ENCODE assay signal across 15 cellular contexts in genomic region chr21:38249879-38250278, GRCh38. TPM values are rescaled to one million over a fixed set of nuclear protein-coding genes. Genes with fewer than 3 reads are reported as not detected.
DNase-seq lines count a peak whose midpoint lies in the region; ATAC-seq, FAIRE-seq and TF ChIP-seq lines count a peak whose summit lies in the region.
"Had no signal": no experiment of that assay in that cellular context is flagged by ENCODE, and none has a peak within 500 bp of the region (broad histone marks: within the 10 kb centered on the region; RNA-seq: fewer than 3 reads in every experiment).

No MANE protein-coding gene starts in this region.

- FAIRE-seq in HepG2 (lab: Jason Lieb, UNC), result no peak

- no peaks in the 10 kb centered on the region for H3K9me3 ChIP-seq in liver (ENCODE audit: control insufficient read depth in 4 of 4, low read length in 3 of 4)
- H3K9me3 ChIP-seq in HepG2 (ENCODE audit: low read length), result 0 out of 2 replicates have a peak, but pooled peaks cover 6% of the 10 kb centered on the region
- H3K9me3 ChIP-seq in right lobe of liver, result no peaks in the 10 kb centered on the region

- H3K79me2 ChIP-seq in HepG2 (ENCODE audit: insufficient read depth, low read length) (no peaks in the 10 kb centered on the region), GM23338 (replicated peaks; ENCODE audit: insufficient read depth) (no peaks in the 10 kb centered on the region)

- TF ChIP-seq POLR2A in HepG2 (IDR thresholded peaks at IDR 0.05; ENCODE audit: insufficient read depth in 1 of 2, low read depth in 2 of 2, low read length in 2 of 2) (no peak), right lobe of liver (IDR thresholded peaks at IDR 0.05) (no peak)

- H4K20me1 ChIP-seq in HepG2 (ENCODE audit: insufficient read depth, low read length) (no peaks in the 10 kb centered on the region), GM23338 (replicated peaks; ENCODE audit: insufficient read depth) (no peaks in the 10 kb centered on the region)
- H4K20me1 ChIP-seq: BLaER1 treated with 17β-estradiol and CSF1 and Interleukin-3, amounts not matched to agents 10 nM and 100 nM had no signal

- H3K36me3 ChIP-seq in liver (ENCODE audit: control insufficient read depth in 4 of 4, insufficient read depth in 3 of 4, low read depth in 1 of 4, low read length in 3 of 4), result no peaks in the 10 kb centered on the region
- H3K36me3 ChIP-seq in HepG2 (replicated peaks in 1 of 2; ENCODE audit: control insufficient read depth in 1 of 2, insufficient read depth in 2 of 2, low read length in 2 of 2), result no peaks in the 10 kb centered on the region
- H3K36me3 ChIP-seq in right lobe of liver, result no peaks in the 10 kb centered on the region
- H3K36me3 ChIP-seq in GM23338 (ENCODE audit: insufficient read depth), result no peaks in the 10 kb centered on the region
- H3K36me3 ChIP-seq: BLaER1 treated with 17β-estradiol and CSF1 and Interleukin-3, amounts not matched to agents 10 nM and 100 nM had no signal

- H3K9me3 Mint-ChIP-seq in GM23338, result no peaks in the 10 kb centered on the region; the same call in 1 of the 3 replicates
- peaks cover 6% of the 10 kb centered on the region for H3K9me3 Mint-ChIP-seq in stimulated activated effector memory CD8-positive, alpha-beta T cell treated with anti-CD3 and anti-CD28 coated beads, Interleukin-12 subunit alpha, Interleukin-12 subunit beta, amount 100 ng/mL, for 72 hours
- H3K9me3 Mint-ChIP-seq: CD4-positive, alpha-beta T cell; HFFc6 had no signal

- intact Hi-C loops in HepG2 (cut with micrococcal nuclease; ENCODE audit: unreplicated experiment) (no loop called here), right lobe of liver (cut with DNase I) (no loop called here), sciatic nerve (cut with DNase I) (no loop called here)

- H3K27ac Mint-ChIP-seq in GM23338, result no peak overlapping the region
- H3K27ac Mint-ChIP-seq in stimulated activated effector memory CD8-positive, alpha-beta T cell treated with anti-CD3 and anti-CD28 coated beads, Interleukin-12 subunit alpha, Interleukin-12 subunit beta, amount 100 ng/mL, for 72 hours, result no peak overlapping the region
- H3K27ac Mint-ChIP-seq: CD4-positive, alpha-beta T cell; HFFc6 had no signal

- H3K4me3 ChIP-seq in liver (ENCODE audit: low read depth in 1 of 3, low read length in 3 of 3), result no peak overlapping the region
- no peak overlapping the region for H3K4me3 ChIP-seq in HepG2 (replicated peaks in 1 of 3; ENCODE audit: insufficient read depth in 1 of 3, low read depth in 2 of 3, low read length in 3 of 3)
- H3K4me3 ChIP-seq in right lobe of liver, result no peak overlapping the region
- H3K4me3 ChIP-seq in GM23338, result no peak overlapping the region
- H3K4me3 ChIP-seq in coronary artery, result no peak overlapping the region
- H3K4me3 ChIP-seq: BLaER1 treated with 17β-estradiol and CSF1 and Interleukin-3, amounts not matched to agents 10 nM and 100 nM had no signal

- no peak for TF ChIP-seq RAD21 in liver (IDR thresholded peaks at IDR 0.05)
- TF ChIP-seq RAD21 in HepG2 (CRISPR knock-in tag; IDR thresholded peaks at IDR 0.05), result no peak

- H3K27ac ChIP-seq in liver (ENCODE audit: low read depth in 1 of 2, low read length in 2 of 2), result peak overlapping the region; percentile 31 to 51
- H3K27ac ChIP-seq in HepG2 (ENCODE audit: extremely low read length, insufficient read depth, low read length), result no peak overlapping the region
- peak overlapping the region in 1 of 3 donors; percentile 35 for H3K27ac ChIP-seq in right lobe of liver
- H3K27ac ChIP-seq in GM23338 (ENCODE audit: low read depth), result no peak overlapping the region
- H3K27ac ChIP-seq in coronary artery, result peak overlapping the region in 1 of 2 donors; percentile 58
- H3K27ac ChIP-seq: BLaER1 treated with 17β-estradiol and CSF1 and Interleukin-3, amounts not matched to agents 10 nM and 100 nM; HL-60 had no signal

- no TSS peak for BruUV-seq in HepG2 (replicated peaks; lab: Mats Ljungman, UMichigan)

- no peak overlapping the region for H2AFZ ChIP-seq in HepG2 (ENCODE audit: low read length)
- H2AFZ ChIP-seq in GM23338, result no peak overlapping the region

- no peak overlapping the region for H3K4me3 Mint-ChIP-seq in GM23338
- H3K4me3 Mint-ChIP-seq in stimulated activated effector memory CD8-positive, alpha-beta T cell treated with anti-CD3 and anti-CD28 coated beads, Interleukin-12 subunit alpha, Interleukin-12 subunit beta, amount 100 ng/mL, for 72 hours, result no peak overlapping the region
- H3K4me3 Mint-ChIP-seq: CD4-positive, alpha-beta T cell; HFFc6 had no signal

- DNase-seq in HepG2 (ENCODE audit: low spot score) (no peak), right lobe of liver (no peak), sciatic nerve (ENCODE audit: low spot score) (no peak), GM23338 (ENCODE audit: low spot score) (no peak), coronary artery (ENCODE audit: low spot score) (no peak)
- DNase-seq in stimulated activated effector memory CD8-positive, alpha-beta T cell treated with anti-CD3 and anti-CD28 coated beads, Interleukin-12 subunit alpha, Interleukin-12 subunit beta, amount 100 ng/mL, for 72 hours (ENCODE audit: low spot score in 2 of 2), result no peak
- DNase-seq: 8988T; Calu3; CD4-positive, alpha-beta T cell; DMS 273 treated with DMSO at 0.1 percent for 48 hours; HCEC 1CT; HFFc6 had no signal

- H3K27me3 ChIP-seq in liver (ENCODE audit: control insufficient read depth in 4 of 4, insufficient read depth in 4 of 4, low read length in 3 of 4) (no peaks in the 10 kb centered on the region), HepG2 (ENCODE audit: control insufficient read depth in 1 of 2, insufficient read depth in 2 of 2, low read length in 2 of 2) (no peaks in the 10 kb centered on the region), right lobe of liver (no peaks in the 10 kb centered on the region), GM23338 (ENCODE audit: insufficient read depth) (no peaks in the 10 kb centered on the region)
- H3K27me3 ChIP-seq: BLaER1 treated with 17β-estradiol and CSF1 and Interleukin-3, amounts not matched to agents 10 nM and 100 nM had no signal

- H3F3A ChIP-seq in GM23338 (replicated peaks; ENCODE audit: low read depth), result no peaks in the 10 kb centered on the region

- CTCF ChIA-PET in HepG2 (lab: Yijun Ruan, JAX; ENCODE audit: low intra/inter-chr PET ratio, low total read pairs), result no interaction called here

- H3K27me3 Mint-ChIP-seq in GM23338 (ENCODE audit: insufficient read depth, low read depth, poor library complexity), result peaks cover 9% of the 10 kb centered on the region
- H3K27me3 Mint-ChIP-seq: CD4-positive, alpha-beta T cell had no signal

- POLR2A ChIA-PET in HepG2 (lab: Yijun Ruan, JAX), result no interaction called here

- H3K4me2 ChIP-seq in HepG2 (ENCODE audit: low read depth, low read length) (no peak overlapping the region), GM23338 (no peak overlapping the region)
- H3K4me2 ChIP-seq: BLaER1 treated with 17β-estradiol and CSF1 and Interleukin-3, amounts not matched to agents 10 nM and 100 nM had no signal

- H3K36me3 Mint-ChIP-seq in GM23338 (ENCODE audit: low read depth), result no peaks in the 10 kb centered on the region
- no peaks in the 10 kb centered on the region for H3K36me3 Mint-ChIP-seq in stimulated activated effector memory CD8-positive, alpha-beta T cell treated with anti-CD3 and anti-CD28 coated beads, Interleukin-12 subunit alpha, Interleukin-12 subunit beta, amount 100 ng/mL, for 72 hours

- H3K9me2 ChIP-seq in GM23338 (ENCODE audit: insufficient read depth), result peaks cover 10% of the 10 kb centered on the region; the same call in 1 of the 2 replicates

- H3K9ac ChIP-seq in liver (ENCODE audit: low read depth in 1 of 2, low read length in 2 of 2) (no peak overlapping the region), HepG2 (ENCODE audit: insufficient read depth, low read depth, low read length) (no peak overlapping the region)
- H3K9ac ChIP-seq: BLaER1 treated with 17β-estradiol and CSF1 and Interleukin-3, amounts not matched to agents 10 nM and 100 nM had no signal

- peaks cover 0 to 24% (median 14%) of the 10 kb centered on the region in 4 donors for H3K4me1 ChIP-seq in liver (ENCODE audit: control insufficient read depth in 4 of 4, insufficient read depth in 4 of 4, low read length in 3 of 4)
- H3K4me1 ChIP-seq in HepG2 (ENCODE audit: insufficient read depth, low read length), result peaks cover 11% of the 10 kb centered on the region
- H3K4me1 ChIP-seq in right lobe of liver, result peaks cover 0 to 22% (median 7%) of the 10 kb centered on the region in 4 donors
- H3K4me1 ChIP-seq in GM23338 (ENCODE audit: insufficient read depth), result no peaks in the 10 kb centered on the region

- ATAC-seq in HepG2 (no peak), right lobe of liver (peak in 3 of 4 donors; percentile 16 to 45 (median 23)), sciatic nerve (peak; percentile 60), GM23338 (no peak)
- ATAC-seq in stimulated activated effector memory CD8-positive, alpha-beta T cell treated with anti-CD3 and anti-CD28 coated beads, Interleukin-12 subunit alpha, Interleukin-12 subunit beta, amount 100 ng/mL, for 72 hours, result no peak

- in situ Hi-C loops in HepG2 (cut with HindIII; ENCODE audit: extremely low pct_ligation_motif_present, low pct_unique_long_range_greater_than_20kb), result no loop called here

- no peaks in the 10 kb centered on the region for H3K4me1 Mint-ChIP-seq in GM23338
- peaks cover 7% of the 10 kb centered on the region for H3K4me1 Mint-ChIP-seq in stimulated activated effector memory CD8-positive, alpha-beta T cell treated with anti-CD3 and anti-CD28 coated beads, Interleukin-12 subunit alpha, Interleukin-12 subunit beta, amount 100 ng/mL, for 72 hours

- WGBS in liver, result 38% methylated on average over 2 of the region's 2 CpGs
- 58% methylated on average over 2 of the region's 2 CpGs for WGBS in HepG2 (ENCODE audit: low lambda C conversion rate)
- WGBS in right lobe of liver (ENCODE audit: insufficient coverage, low coverage, low lambda C conversion rate, missing lambda C conversion rate), result 47% methylated on average over 2 of the region's 2 CpGs

- TF ChIP-seq EP300 in HepG2 (IDR thresholded peaks at IDR 0.05; ENCODE audit: low read depth in 2 of 2, low read length in 2 of 2) (no peak), HepG2 (CRISPR knock-in tag; IDR thresholded peaks at IDR 0.05; ENCODE audit: borderline replicate concordance) (no peak)

- no peak for TF ChIP-seq CTCF in liver (IDR thresholded peaks at IDR 0.05; ENCODE audit: low read depth, low read length, missing input control)
- TF ChIP-seq CTCF in HepG2 (CRISPR knock-in tag; IDR thresholded peaks at IDR 0.05), result no peak
- no peak for TF ChIP-seq CTCF in right lobe of liver (IDR thresholded peaks at IDR 0.05)
- TF ChIP-seq CTCF in GM23338 (conservative IDR thresholded peaks at IDR 0.05; ENCODE audit: low read depth in 2 of 2), result no peak
- TF ChIP-seq CTCF in coronary artery (IDR thresholded peaks at IDR 0.05), result no peak

RNA-seq across cellular contexts. Expression of gene KCNJ15, which starts 6.9 kb away (rescaled TPM):
- total RNA-seq in liver, result 1 to 10 TPM in 1 of 2 donors, under 1 TPM in 1; 0.61 to 4.8 TPM
- 1 to 10 TPM; 1.0 to 3.5 TPM for polyA plus RNA-seq in liver
- total RNA-seq in HepG2 (2016; rRNA removed; fragmentation: Illumina TruSeq; extraction: Trizol), result not detected in 2 replicates
- not detected in 2 replicates for total RNA-seq in HepG2 (2016; cell fraction: cytosol; rRNA removed; fragmentation: Illumina TruSeq; extraction: Trizol; ENCODE audit: low read depth)
- not detected in 2 replicates for total RNA-seq in HepG2 (2016; cell fraction: insoluble cytoplasmic fraction; rRNA removed; fragmentation: Illumina TruSeq; extraction: Trizol)
- total RNA-seq in HepG2 (2016; cell fraction: membrane; rRNA removed; fragmentation: Illumina TruSeq; extraction: Trizol), result not detected in 2 replicates
- total RNA-seq in HepG2 (2016; cell fraction: nucleus; rRNA removed; fragmentation: Illumina TruSeq; extraction: Trizol), result not detected in 2 replicates
- not detected in 2 replicates for polyA plus RNA-seq in HepG2 (2011; rRNA removed)
- polyA plus RNA-seq in HepG2 (2011; cell fraction: cytosol; rRNA removed), result not detected in 2 replicates
- not detected in 2 replicates for polyA plus RNA-seq in HepG2 (2011; cell fraction: nucleus; rRNA removed)
- not detected in 2 replicates for polyA plus RNA-seq in HepG2 (2012)
- polyA plus RNA-seq in HepG2 (2016; cell fraction: cytosol; fragmentation: Illumina TruSeq; extraction: Trizol; ENCODE audit: low read depth), result not detected in 2 replicates
- not detected in 2 replicates for polyA plus RNA-seq in HepG2 (2016; cell fraction: insoluble cytoplasmic fraction; fragmentation: Illumina TruSeq; extraction: Trizol; ENCODE audit: low read depth)
- polyA plus RNA-seq in HepG2 (2016; cell fraction: membrane; fragmentation: Illumina TruSeq; extraction: Trizol; ENCODE audit: low read depth), result not detected in 2 replicates
- not detected in 2 replicates for polyA plus RNA-seq in HepG2 (2016; cell fraction: nucleus; fragmentation: Illumina TruSeq; extraction: Trizol; ENCODE audit: insufficient read depth, low read depth)
- polyA minus RNA-seq in HepG2 (2011; rRNA and poly(A)+ RNA removed; ENCODE audit: low replicate concordance), result 2.6 TPM in 1 of 2 replicates, not detected in the other
- not detected in 2 replicates for polyA minus RNA-seq in HepG2 (2011; cell fraction: cytosol; rRNA and poly(A)+ RNA removed)
- not detected in 2 replicates for polyA minus RNA-seq in HepG2 (2011; cell fraction: nucleus; rRNA and poly(A)+ RNA removed)
- total RNA-seq in right lobe of liver, result 1 to 10 TPM in 4 of 6 experiments, under 1 TPM in 2; 0.43 to 3.5 (median 1.1) TPM
- total RNA-seq in sciatic nerve, result 9.3 TPM
- not detected in 2 replicates for total RNA-seq in GM23338 (2014; rRNA removed; shearing (Covaris generic))
- polyA plus RNA-seq in GM23338 (2016; fragmentation: Nextera tagmentation; extraction: Ambion mirVana), result not detected in 2 replicates

Comparison
In these comparisons a context has a peak if more than half of its experiments do, and no peak if none do; other contexts are left out.
1. H3K27ac ChIP-seq: peak in liver (2 of 2); none in HepG2 (single experiment) and GM23338 (single experiment).
2. ATAC-seq: peak in right lobe of liver (3 of 4) and sciatic nerve (single experiment); none in HepG2 (single experiment), GM23338 (single experiment) and stimulated activated effector memory CD8-positive, alpha-beta T cell treated with anti-CD3 and anti-CD28 coated beads, Interleukin-12 subunit alpha, Interleukin-12 subunit beta, amount 100 ng/mL, for 72 hours (single experiment).